ENCODE assay signal across 8 cellular contexts in genomic region chr3:194134231-194134756, GRCh38. TPM values are rescaled to one million over a fixed set of nuclear protein-coding genes. Genes with fewer than 3 reads are reported as not detected.
A peak's percentile ranks its signal among the peaks of the same experiment; 100 is the strongest.
DNase-seq lines count a peak whose midpoint lies in the region; ATAC-seq and TF ChIP-seq lines count a peak whose summit lies in the region.

No MANE protein-coding gene starts in this region.

- intact Hi-C loops in lower lobe of right lung (cut with DNase I): loop anchor here (10.0 kb wide), 1 partner anchor 349 kb away; no protein-coding TSS in a partner anchor

- H3K4me2 ChIP-seq in GM23248 (ENCODE audit: unreplicated experiment): peak overlapping the region; percentile 31
- peak overlapping the region; percentile 97 for H3K4me2 ChIP-seq in Loucy (ENCODE audit: low read depth, low read length, poor library complexity, severe bottlenecking)

- no peaks in the 10 kb centered on the region for H3K79me2 ChIP-seq in GM23248 (ENCODE audit: insufficient read depth)
- H3K79me2 ChIP-seq in Loucy (ENCODE audit: insufficient read depth, low read length): peaks cover 22% of the 10 kb centered on the region

- DNase-seq in GM23248 (peak; percentile 86), lower lobe of right lung (peak; percentile 79), NCI-H1694 (lab: John Stamatoyannopoulos, UW) (no peak)
- peak; percentile 38 to 57 for DNase-seq in activated CD4-positive, alpha-beta T cell treated with anti-CD3 and anti-CD28 coated beads for 4 hours
- peak in 2 of 3 donors; percentile 29 to 32 for DNase-seq in effector memory CD4-positive, alpha-beta T cell

- H3K36me3 ChIP-seq in ES-I3 (ENCODE audit: insufficient read depth, low read length) (no peaks in the 10 kb centered on the region), GM23248 (ENCODE audit: low read depth) (no peaks in the 10 kb centered on the region), Loucy (ENCODE audit: insufficient read depth, low read length) (no peaks in the 10 kb centered on the region), lower lobe of right lung (no peaks in the 10 kb centered on the region)
- no peaks in the 10 kb centered on the region for H3K36me3 ChIP-seq in effector memory CD4-positive, alpha-beta T cell (ENCODE audit: control insufficient read depth, insufficient read depth, low read length)

- H3K9me3 Mint-ChIP-seq in stimulated activated memory B cell treated with anti-CD40 and anti-IgM and Interleukin-4, amounts not matched to agents 10 μg/mL and 1 μg/mL and 100 μg/mL, for 72 hours: no peaks in the 10 kb centered on the region

- peaks cover 27% of the 10 kb centered on the region for H3F3A ChIP-seq in GM23248 (ENCODE audit: insufficient read depth)
- H3F3A ChIP-seq in Loucy (ENCODE audit: low read depth): peaks cover 23% of the 10 kb centered on the region

- no peaks in the 10 kb centered on the region for H4K20me1 ChIP-seq in GM23248 (ENCODE audit: insufficient read depth)
- no peaks in the 10 kb centered on the region for H4K20me1 ChIP-seq in Loucy (ENCODE audit: insufficient read depth, low read length, poor library complexity, severe bottlenecking)

- H3K4me3 ChIP-seq in GM23248 (peak overlapping the region; percentile 68), Loucy (ENCODE audit: low read length, poor library complexity, severe bottlenecking) (peak overlapping the region; percentile 77), lower lobe of right lung (peak overlapping the region; percentile 72)
- peak overlapping the region; percentile 61 for H3K4me3 ChIP-seq in effector memory CD4-positive, alpha-beta T cell (ENCODE audit: insufficient read depth, low read depth, low read length, poor library complexity, severe bottlenecking)

- peak overlapping the region; percentile 84 for H3K27ac Mint-ChIP-seq in stimulated activated memory B cell treated with anti-CD40 and anti-IgM and Interleukin-4, amounts not matched to agents 10 μg/mL and 1 μg/mL and 100 μg/mL, for 72 hours

- H3K4me1 Mint-ChIP-seq in stimulated activated memory B cell treated with anti-CD40 and anti-IgM and Interleukin-4, amounts not matched to agents 10 μg/mL and 1 μg/mL and 100 μg/mL, for 72 hours: peaks cover 74% of the 10 kb centered on the region

- peak; percentile 37 to 56 for ATAC-seq in lower lobe of right lung
- ATAC-seq in stimulated activated memory B cell treated with anti-CD40 and anti-IgM and Interleukin-4, amounts not matched to agents 10 μg/mL and 1 μg/mL and 100 μg/mL, for 72 hours: peak; percentile 51

- no peaks in the 10 kb centered on the region for H3K36me3 Mint-ChIP-seq in stimulated activated memory B cell treated with anti-CD40 and anti-IgM and Interleukin-4, amounts not matched to agents 10 μg/mL and 1 μg/mL and 100 μg/mL, for 72 hours

- WGBS in GM23248 (ENCODE audit: low coverage in 1 of 2, low lambda C conversion rate in 2 of 2, missing lambda C conversion rate in 2 of 2), 2 experiments: 1 to 6% methylated on average over 9 to 30 of the region's 71 CpGs

- H3K4me1 ChIP-seq in ES-I3 (ENCODE audit: insufficient read depth, low read length) (peaks cover 41% of the 10 kb centered on the region), GM23248 (ENCODE audit: insufficient read depth) (peaks cover 33% of the 10 kb centered on the region), Loucy (ENCODE audit: insufficient read depth, low read length, poor library complexity, severe bottlenecking) (peaks cover 78% of the 10 kb centered on the region), lower lobe of right lung (peaks cover 59% of the 10 kb centered on the region)
- H3K4me1 ChIP-seq in effector memory CD4-positive, alpha-beta T cell (ENCODE audit: control insufficient read depth, insufficient read depth, low read length, poor library complexity, severe bottlenecking): peaks cover 40% of the 10 kb centered on the region

- no peaks in the 10 kb centered on the region for H3K27me3 Mint-ChIP-seq in stimulated activated memory B cell treated with anti-CD40 and anti-IgM and Interleukin-4, amounts not matched to agents 10 μg/mL and 1 μg/mL and 100 μg/mL, for 72 hours

- in situ Hi-C loops in GM23248 (cut with MboI): no loop called here

- H3K9me3 ChIP-seq in ES-I3 (ENCODE audit: control insufficient read depth, insufficient read depth, low read length) (no peaks in the 10 kb centered on the region), GM23248 (ENCODE audit: low read depth) (no peaks in the 10 kb centered on the region), Loucy (ENCODE audit: insufficient read depth, low read depth, low read length) (no peaks in the 10 kb centered on the region), lower lobe of right lung (no peaks in the 10 kb centered on the region)
- H3K9me3 ChIP-seq in effector memory CD4-positive, alpha-beta T cell (ENCODE audit: control insufficient read depth, low read length): no peaks in the 10 kb centered on the region

- no peaks in the 10 kb centered on the region for H3K9me2 ChIP-seq in GM23248 (ENCODE audit: insufficient read depth)
- H3K9me2 ChIP-seq in Loucy (replicated peaks; ENCODE audit: low read depth, low read length): no peaks in the 10 kb centered on the region

- H3K9ac ChIP-seq in ES-I3 (ENCODE audit: low read depth, low read length) (peak overlapping the region; percentile 47), GM23248 (peak overlapping the region; percentile 98), Loucy (ENCODE audit: low read depth, low read length, poor library complexity, severe bottlenecking) (peak overlapping the region; percentile 82)

- peak overlapping the region; percentile 93 for H3K27ac ChIP-seq in GM23248
- H3K27ac ChIP-seq in effector memory CD4-positive, alpha-beta T cell (ENCODE audit: insufficient read depth, low read length, poor library complexity, severe bottlenecking): no peak overlapping the region
- peak overlapping the region; percentile 92 for H3K27ac ChIP-seq in lower lobe of right lung

- H2AFZ ChIP-seq in GM23248: no peak overlapping the region
- H2AFZ ChIP-seq in Loucy (ENCODE audit: low read length): peak overlapping the region; percentile 54

- no peaks in the 10 kb centered on the region; the same call in 1 of the 2 replicates for H3K27me3 ChIP-seq in GM23248 (replicated peaks; ENCODE audit: insufficient read depth)
- H3K27me3 ChIP-seq in Loucy (ENCODE audit: insufficient read depth, low read length, poor library complexity, severe bottlenecking): no peaks in the 10 kb centered on the region
- H3K27me3 ChIP-seq in effector memory CD4-positive, alpha-beta T cell (replicated peaks; ENCODE audit: control insufficient read depth, insufficient read depth, low read length, poor library complexity, severe bottlenecking): peaks cover 39% of the 10 kb centered on the region
- peaks cover 2% of the 10 kb centered on the region for H3K27me3 ChIP-seq in lower lobe of right lung (ENCODE audit: low read depth)

- peak overlapping the region; percentile 83 for H3K4me3 Mint-ChIP-seq in stimulated activated memory B cell treated with anti-CD40 and anti-IgM and Interleukin-4, amounts not matched to agents 10 μg/mL and 1 μg/mL and 100 μg/mL, for 72 hours

- TF ChIP-seq CTCF in Loucy (conservative IDR thresholded peaks at IDR 0.05; ENCODE audit: low read length) (no peak), lower lobe of right lung (IDR thresholded peaks at IDR 0.05) (no peak)

RNA-seq across cellular contexts. Expression of gene HES1, which starts 1.7 kb away (rescaled TPM):
- total RNA-seq in GM23248 (2014; rRNA removed; shearing (Covaris generic)): 13.0 and 13.8 TPM in 2 replicates
- 8.8 and 10.3 TPM in 2 replicates for polyA plus RNA-seq in GM23248 (2016; fragmentation: Nextera tagmentation; extraction: Ambion mirVana)
- total RNA-seq in lower lobe of right lung: 29.5 TPM

Comparison
In these comparisons a context has a peak if more than half of its experiments do, and no peak if none do; other contexts are left out.
1. H3K9ac ChIP-seq: peak in every context shown above with its lines; median percentile 98 in GM23248; 82 in Loucy; 47 in ES-I3.